ENCODE assay signal across 9 cellular contexts in genomic region chr14:64438181-64438839, GRCh38. TPM values are rescaled to one million over a fixed set of nuclear protein-coding genes. Genes with fewer than 3 reads are reported as not detected.
DNase-seq lines count a peak whose midpoint lies in the region; ATAC-seq, FAIRE-seq and TF ChIP-seq lines count a peak whose summit lies in the region.
"Had no signal": no experiment of that assay in that cellular context is flagged by ENCODE, and none has a peak within 500 bp of the region (broad histone marks: within the 10 kb centered on the region; RNA-seq: fewer than 3 reads in every experiment).

No MANE protein-coding gene starts in this region.

- peak; percentile 78 for DNase-seq in AG09309 (ENCODE audit: low read depth)
- peak; percentile 97 for DNase-seq in HTR-8/SVneo (ENCODE audit: insufficient read length, low spot score)
- peak in 3 of 61 donors; percentile 19 to 42 (median 21) for DNase-seq in caudate nucleus (lab: John Stamatoyannopoulos, UW)
- DNase-seq in GM19239 (ENCODE audit: insufficient read length, low spot score), result no peak
- no peak for DNase-seq in GM19240 (ENCODE audit: insufficient read length, low spot score)
- DNase-seq in stimulated activated CD8-positive, alpha-beta memory T cell treated with anti-CD3 and anti-CD28 coated beads, Interleukin-4, amount 100 ng/mL, for 48 hours, result no peak
- DNase-seq: OCI-M1 had no signal

- H3K4me3 ChIP-seq in AG09309 (ENCODE audit: control insufficient read depth, low read depth, low read length), result no peak overlapping the region
- H3K4me3 ChIP-seq in mesodermal cell (ENCODE audit: extremely low read depth, insufficient read depth, low read length, poor library complexity, severe bottlenecking), result no peak overlapping the region

- peaks cover 77% of the 10 kb centered on the region for H3K36me3 ChIP-seq in mesodermal cell (ENCODE audit: control insufficient read depth, insufficient read depth, low read length)

- ATAC-seq in HG03439 (IDR thresholded peaks at IDR 0.05; ENCODE audit: unreplicated experiment), result no peak

- H3K4me1 ChIP-seq in mesodermal cell (ENCODE audit: control insufficient read depth, insufficient read depth, low read length, poor library complexity, severe bottlenecking), result peaks cover 4% of the 10 kb centered on the region

- peak overlapping the region; percentile 37 for H3K27ac ChIP-seq in caudate nucleus (ENCODE audit: low read depth, low read length)
- peak overlapping the region; percentile 74 for H3K27ac ChIP-seq in mesodermal cell (ENCODE audit: low read depth, low read length, severe bottlenecking)

- H3K9me3 ChIP-seq in mesodermal cell (ENCODE audit: control insufficient read depth, low read length), result no peaks in the 10 kb centered on the region

- WGBS in mesodermal cell (ENCODE audit: insufficient coverage in 2 of 2), 2 experiments, result no CpG with 5 or more reads among the region's 3 CpGs

- TF ChIP-seq CTCF in AG09309 (IDR thresholded peaks at IDR 0.05; ENCODE audit: control insufficient read depth, insufficient read depth, low read depth, low read length, missing control alignments), result no peak

- peak; percentile 99 for FAIRE-seq in HTR-8/SVneo (lab: Jason Lieb, UNC)
- FAIRE-seq in GM19239 (lab: Jason Lieb, UNC), result no peak

RNA-seq across cellular contexts. Expression of gene AKAP5, which starts 27.0 kb away (rescaled TPM):
- polyA plus RNA-seq in mesodermal cell (2013, experiment 1 of 2), result 2.1 TPM
- 2.9 TPM for polyA plus RNA-seq in mesodermal cell (2013, experiment 2 of 2)

RNA-seq across cellular contexts. Expression of gene MTHFD1, which starts 50.2 kb away (rescaled TPM):
- polyA plus RNA-seq in mesodermal cell (2013, experiment 1 of 2), result 52.3 TPM
- polyA plus RNA-seq in mesodermal cell (2013, experiment 2 of 2), result 52.0 TPM

Comparison
In these comparisons a context has a peak if more than half of its experiments do, and no peak if none do; other contexts are left out.
1. DNase-seq: peak in AG09309 (single experiment) and HTR-8/SVneo (single experiment); none in GM19239 (single experiment), GM19240 (single experiment) and stimulated activated CD8-positive, alpha-beta memory T cell treated with anti-CD3 and anti-CD28 coated beads, Interleukin-4, amount 100 ng/mL, for 48 hours (single experiment).